ENCODE assay signal across 1 cellular context in genomic region chr10:121976607-121977006, GRCh38.
TF ChIP-seq lines count a peak whose summit lies in the region.

No MANE protein-coding gene starts in this region.

TF ChIP-seq in HepG2, 621 proteins besides CTCF, POLR2A, EP300 and RAD21 (continued from another document):
- TF ChIP-seq SKIL (CRISPR knock-in tag; IDR thresholded peaks at IDR 0.05; ENCODE audit: borderline replicate concordance): 0 out of 2 replicates have a peak, but pooled peaks have one; percentile 34
- TF ChIP-seq ATF7 (IDR thresholded peaks at IDR 0.05): no peak
- TF ChIP-seq ATF7 (CRISPR knock-in tag; IDR thresholded peaks at IDR 0.05): no peak
- peak; percentile 54; the same call in 1 of the 2 replicates for TF ChIP-seq SIX1 (CRISPR knock-in tag; IDR thresholded peaks at IDR 0.05; ENCODE audit: borderline replicate concordance)
